22 cellular contexts compared by ENCODE assay signal in the genomic region with DNA sequence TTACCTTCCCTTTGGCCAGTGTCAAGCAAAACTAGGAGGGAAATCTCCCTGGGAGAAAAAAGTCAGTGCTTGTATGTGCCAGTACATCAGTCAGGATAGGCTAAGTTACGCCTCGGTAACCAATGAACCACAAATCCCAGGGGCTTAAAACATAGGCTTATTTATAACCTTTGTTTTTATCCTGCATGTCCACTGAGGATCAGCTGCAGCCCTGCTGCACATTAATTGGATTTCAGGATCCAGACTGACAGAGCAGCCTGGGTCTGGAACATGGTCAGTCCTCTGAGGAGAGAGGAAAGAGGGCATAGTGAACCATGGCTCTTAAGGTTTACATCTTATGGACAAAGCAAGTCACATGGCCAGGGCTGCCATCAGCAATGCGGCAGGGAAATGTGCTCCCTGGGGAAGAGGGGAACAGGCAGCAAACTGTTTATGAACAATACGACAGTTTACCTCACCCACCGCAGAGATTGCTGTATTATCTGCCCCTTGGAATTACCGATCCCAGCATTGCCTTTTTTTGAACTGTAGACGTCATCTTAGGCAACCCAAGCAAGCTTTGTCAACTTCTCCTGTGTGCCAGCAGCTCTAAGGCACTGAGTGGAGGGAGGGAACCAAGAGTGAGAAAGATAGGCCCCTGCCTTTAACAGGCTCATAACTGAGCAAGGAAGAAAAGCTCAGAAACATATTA. TPM values are rescaled to one million over a fixed set of nuclear protein-coding genes. Genes with fewer than 3 reads are reported as not detected.
A peak's percentile ranks its signal among the peaks of the same experiment; 100 is the strongest.
DNase-seq lines count a peak whose midpoint lies in the region; TF ChIP-seq lines count a peak whose summit lies in the region.
"Had no signal": no experiment of that assay in that cellular context is flagged by ENCODE, and none has a peak within 500 bp of the region (broad histone marks: within the 10 kb centered on the region; RNA-seq: fewer than 3 reads in every experiment).

No MANE protein-coding gene starts in this region.

- no peaks in the 10 kb centered on the region for H3K36me3 ChIP-seq in OCI-LY3 (replicated peaks; ENCODE audit: low read depth, low read length)
- H3K36me3 ChIP-seq: HAP-1 had no signal

- peak; percentile 15 for DNase-seq in NCI-H2107 treated with DMSO at 0.1 percent for 48 hours (lab: John Stamatoyannopoulos, UW; ENCODE audit: unreplicated experiment)
- no peak for DNase-seq in NCI-H2107 (lab: John Stamatoyannopoulos, UW)
- DNase-seq in osteocyte (ENCODE audit: extremely low spot score, unreplicated experiment): peak; percentile 56
- DNase-seq in T-helper 9 cell: no peak
- no peak for DNase-seq in T-helper 2 cell treated with Interferon-gamma antibody and Interleukin-4, amounts not matched to agents 5 μg/mL and 100 μg/mL, for 36 hours (ENCODE audit: low spot score)
- DNase-seq in endothelial cell (ENCODE audit: low spot score): no peak
- DNase-seq: Calu3, DMS79 treated with DMSO at 0.1 percent for 48 hours, GF-D8, HFFc6, KBM-7, MM.1S, NCI-H2029, NCI-H2171, NCI-H345, NCI-H510A treated with DMSO at 0.1 percent for 48 hours, SHP77 had no signal

- H3K4me2 ChIP-seq in OCI-LY3 (ENCODE audit: low read length): peak overlapping the region; percentile 37

- H3K36me3 Mint-ChIP-seq in osteocyte (ENCODE audit: unreplicated experiment) (no peaks in the 10 kb centered on the region), endothelial cell (ENCODE audit: low read depth, unreplicated experiment) (no peaks in the 10 kb centered on the region)
- no peaks in the 10 kb centered on the region for H3K36me3 Mint-ChIP-seq in T-helper 2 cell treated with Interferon-gamma antibody and Interleukin-4, amounts not matched to agents 5 μg/mL and 100 μg/mL, for 36 hours (ENCODE audit: low read depth)

- no peak overlapping the region for H3K27ac Mint-ChIP-seq in osteocyte (ENCODE audit: unreplicated experiment)
- no peak overlapping the region for H3K27ac Mint-ChIP-seq in T-helper 2 cell treated with Interferon-gamma antibody and Interleukin-4, amounts not matched to agents 5 μg/mL and 100 μg/mL, for 36 hours
- H3K27ac Mint-ChIP-seq in endothelial cell (ENCODE audit: unreplicated experiment): no peak overlapping the region
- H3K27ac Mint-ChIP-seq: B cell, HFFc6 had no signal

- no peaks in the 10 kb centered on the region for H3K27me3 Mint-ChIP-seq in osteocyte (ENCODE audit: unreplicated experiment)
- H3K27me3 Mint-ChIP-seq in T-helper 2 cell treated with Interferon-gamma antibody and Interleukin-4, amounts not matched to agents 5 μg/mL and 100 μg/mL, for 36 hours (ENCODE audit: low read depth): no peaks in the 10 kb centered on the region
- H3K27me3 Mint-ChIP-seq in endothelial cell (ENCODE audit: unreplicated experiment): peaks cover 4% of the 10 kb centered on the region

- peaks cover 12% of the 10 kb centered on the region for H3K4me1 ChIP-seq in OCI-LY3 (ENCODE audit: low read length)
- H3K4me1 ChIP-seq: HAP-1 had no signal

- peak overlapping the region; percentile 45 for H2AFZ ChIP-seq in OCI-LY3 (ENCODE audit: low read depth, low read length)

- H3K27me3 ChIP-seq in OCI-LY3 (ENCODE audit: low read depth, low read length): peaks cover 53% of the 10 kb centered on the region

- no peaks in the 10 kb centered on the region for H3K79me2 ChIP-seq in OCI-LY3 (ENCODE audit: low read length)

- H3K4me3 Mint-ChIP-seq in osteocyte (ENCODE audit: unreplicated experiment) (no peak overlapping the region), endothelial cell (ENCODE audit: unreplicated experiment) (no peak overlapping the region)
- no peak overlapping the region for H3K4me3 Mint-ChIP-seq in T-helper 2 cell treated with Interferon-gamma antibody and Interleukin-4, amounts not matched to agents 5 μg/mL and 100 μg/mL, for 36 hours
- H3K4me3 Mint-ChIP-seq: B cell, HFFc6 had no signal

- no peaks in the 10 kb centered on the region for H3K9me3 ChIP-seq in OCI-LY3 (ENCODE audit: insufficient read depth, low read length)
- H3K9me3 ChIP-seq: HAP-1 had no signal

- TF ChIP-seq CTCF in OCI-LY3 (IDR thresholded peaks at IDR 0.05; ENCODE audit: low read depth, low read length) (no peak), osteocyte (IDR thresholded peaks at IDR 0.05) (no peak), endothelial cell (IDR thresholded peaks at IDR 0.05; ENCODE audit: unreplicated experiment) (no peak)

- H3K27ac ChIP-seq in OCI-LY3 (ENCODE audit: low read length): no peak overlapping the region
- H3K27ac ChIP-seq: 22Rv1, RWPE1 had no signal

- no peak overlapping the region for H3K9ac ChIP-seq in OCI-LY3 (ENCODE audit: low read length)

- H3K4me3 ChIP-seq in OCI-LY3 (ENCODE audit: low read length): no peak overlapping the region
- H3K4me3 ChIP-seq: HAP-1 had no signal

- H3K4me1 Mint-ChIP-seq in osteocyte (ENCODE audit: unreplicated experiment) (no peaks in the 10 kb centered on the region), endothelial cell (ENCODE audit: unreplicated experiment) (no peaks in the 10 kb centered on the region)
- H3K4me1 Mint-ChIP-seq in T-helper 2 cell treated with Interferon-gamma antibody and Interleukin-4, amounts not matched to agents 5 μg/mL and 100 μg/mL, for 36 hours (ENCODE audit: low read depth): peaks cover 2% of the 10 kb centered on the region

- H4K20me1 ChIP-seq in OCI-LY3 (ENCODE audit: insufficient read depth, low read length): no peaks in the 10 kb centered on the region

- H3K9me3 Mint-ChIP-seq in osteocyte (ENCODE audit: unreplicated experiment) (peaks cover 8% of the 10 kb centered on the region), endothelial cell (ENCODE audit: unreplicated experiment) (no peaks in the 10 kb centered on the region)
- H3K9me3 Mint-ChIP-seq in T-helper 2 cell treated with Interferon-gamma antibody and Interleukin-4, amounts not matched to agents 5 μg/mL and 100 μg/mL, for 36 hours: no peaks in the 10 kb centered on the region
- H3K9me3 Mint-ChIP-seq: HFFc6 had no signal

RNA-seq across cellular contexts. Expression of a gene that starts 9.1 kb away (rescaled TPM):
- total RNA-seq in osteocyte: not detected in 2 replicates
- not detected for total RNA-seq in endothelial cell (ENCODE audit: unreplicated experiment)
- total RNA-seq: B cell, Calu3, HFFc6 had no signal

RNA-seq across cellular contexts. Expression of a gene that starts 14.3 kb away (rescaled TPM):
- total RNA-seq in osteocyte: not detected in 2 replicates
- not detected for total RNA-seq in endothelial cell (ENCODE audit: unreplicated experiment)
- total RNA-seq: B cell, Calu3, HFFc6 had no signal

RNA-seq across cellular contexts. Expression of a gene that starts 22.5 kb away (rescaled TPM):
- total RNA-seq in osteocyte (not detected in 2 replicates), endothelial cell (ENCODE audit: unreplicated experiment) (not detected)
- total RNA-seq: B cell, Calu3, HFFc6 had no signal

RNA-seq across cellular contexts. Expression of a gene that starts 40.2 kb away (rescaled TPM):
- total RNA-seq in osteocyte (not detected in 2 replicates), endothelial cell (ENCODE audit: unreplicated experiment) (not detected)
- total RNA-seq: B cell, HFFc6 had no signal

RNA-seq across cellular contexts. Expression of a gene that starts 53.0 kb away (rescaled TPM):
- total RNA-seq in osteocyte (not detected in 2 replicates), endothelial cell (ENCODE audit: unreplicated experiment) (not detected)
- total RNA-seq: B cell, HFFc6 had no signal

Comparison
In these comparisons a context has a peak if more than half of its experiments do, and no peak if none do; other contexts are left out.
1. DNase-seq: peak in NCI-H2107 treated with DMSO at 0.1 percent for 48 hours (single experiment) and osteocyte (single experiment); none in NCI-H2107 (single experiment), T-helper 9 cell (single experiment), T-helper 2 cell treated with Interferon-gamma antibody and Interleukin-4, amounts not matched to agents 5 μg/mL and 100 μg/mL, for 36 hours (single experiment) and endothelial cell (single experiment).